In the genomic region with DNA sequence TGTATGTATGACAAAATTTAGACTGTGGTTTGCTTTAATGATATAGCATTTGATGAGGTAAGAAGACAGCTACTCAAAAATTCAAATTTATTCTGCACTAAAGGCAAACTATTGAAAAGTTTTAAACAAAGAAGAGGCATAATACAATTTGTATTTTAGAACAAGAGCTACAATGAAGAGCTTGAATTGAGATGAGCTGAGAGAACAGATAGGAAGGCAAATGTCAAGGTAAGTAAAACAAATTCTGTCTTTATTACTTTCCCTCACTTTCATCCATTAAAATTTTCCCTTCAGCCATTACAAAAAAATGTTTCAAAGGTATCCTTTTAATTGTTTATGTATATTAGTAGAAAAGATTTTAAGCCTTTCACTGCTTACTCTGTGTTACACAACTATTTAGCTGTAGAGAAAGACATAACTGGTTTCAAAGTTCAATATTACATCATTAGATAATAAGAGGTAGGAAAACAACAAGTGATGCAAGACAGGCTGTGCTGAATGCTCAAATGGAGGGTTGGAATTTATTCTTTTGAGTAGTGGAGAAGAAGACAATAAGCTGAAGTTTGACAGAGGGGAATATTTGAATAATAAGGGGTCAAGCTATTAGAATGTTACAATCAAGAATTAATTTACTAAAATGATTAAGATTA, we compare ENCODE assay signal across 17 cellular contexts.
DNase-seq lines count a peak whose midpoint lies in the region; ATAC-seq and TF ChIP-seq lines count a peak whose summit lies in the region.
"Had no signal": no experiment of that assay in that cellular context is flagged by ENCODE, and none has a peak within 500 bp of the region (broad histone marks: within the 10 kb centered on the region; RNA-seq: fewer than 3 reads in every experiment).

No MANE protein-coding gene starts in this region.

- ATAC-seq in left colon = peak; percentile 57
- peak; percentile 94 to 100 (median 98) for ATAC-seq in right lobe of liver
- ATAC-seq: GM12878 had no signal

- TF ChIP-seq CTCF in right lobe of liver (IDR thresholded peaks at IDR 0.05) = no peak

- peak overlapping the region; percentile 29; the same call in 1 of the 2 replicates for H2AFZ ChIP-seq in Karpas-422 (ENCODE audit: low read length)

- H3K27me3 ChIP-seq in Karpas-422 (ENCODE audit: low read length) = no peaks in the 10 kb centered on the region
- no peaks in the 10 kb centered on the region for H3K27me3 ChIP-seq in right lobe of liver
- H3K27me3 ChIP-seq: BE2C had no signal

- no peak for TF ChIP-seq POLR2A in right lobe of liver (IDR thresholded peaks at IDR 0.05)

- H3K27ac ChIP-seq in Karpas-422 (ENCODE audit: low read length) (no peak overlapping the region), right lobe of liver (peak overlapping the region in 2 of 3 donors; percentile 64 to 81)

- H3K4me2 ChIP-seq in Karpas-422 (ENCODE audit: low read depth, low read length, poor library complexity, severe bottlenecking) = no peak overlapping the region

- DNase-seq in DMS53 (lab: John Stamatoyannopoulos, UW) (peak; percentile 13), Karpas-422 (no peak), left colon (no peak), right lobe of liver (no peak), globus pallidus (ENCODE audit: low spot score) (no peak), NK-92 (lab: John Stamatoyannopoulos, UW; ENCODE audit: unreplicated experiment) (no peak), NOMO-1 treated with DMSO at 0.1 percent for 48 hours (lab: John Stamatoyannopoulos, UW; ENCODE audit: unreplicated experiment) (no peak)
- DNase-seq: ACHN; BE2C; C1 segment of cervical spinal cord; CD4-positive, CD25-positive, alpha-beta regulatory T cell; CD8-positive, alpha-beta memory T cell; COR-L47; DMS79 treated with DMSO at 0.1 percent for 48 hours; GOT3; H9 had no signal

- H3K9me2 ChIP-seq in Karpas-422 (replicated peaks; ENCODE audit: insufficient read depth, low read length) = no peaks in the 10 kb centered on the region

- no peaks in the 10 kb centered on the region for H3K79me2 ChIP-seq in Karpas-422 (ENCODE audit: low read length)

- H3K4me1 ChIP-seq in Karpas-422 (ENCODE audit: low read length) (no peaks in the 10 kb centered on the region), right lobe of liver (peaks cover 0 to 11% (median 4%) of the 10 kb centered on the region in 4 donors)
- H3K4me1 ChIP-seq: BE2C had no signal

- no peaks in the 10 kb centered on the region for H4K20me1 ChIP-seq in Karpas-422 (ENCODE audit: insufficient read depth, low read depth, low read length)

- H3K9me3 ChIP-seq in Karpas-422 (ENCODE audit: low read length) (peaks cover 10% of the 10 kb centered on the region), right lobe of liver (no peaks in the 10 kb centered on the region)
- H3K9me3 ChIP-seq: BE2C had no signal

- H3K4me3 ChIP-seq in Karpas-422 (ENCODE audit: low read length) (no peak overlapping the region), right lobe of liver (no peak overlapping the region)
- H3K4me3 ChIP-seq: GM12878 had no signal

- intact Hi-C loops in left colon (cut with DNase I, micrococcal nuclease) (no loop called here), right lobe of liver (cut with DNase I) (no loop called here)

- H3K36me3 ChIP-seq in Karpas-422 (ENCODE audit: insufficient read depth, low read length) (0 out of 2 replicates have a peak, but pooled peaks cover 4% of the 10 kb centered on the region), right lobe of liver (no peaks in the 10 kb centered on the region)
- H3K36me3 ChIP-seq: BE2C had no signal

- no peak overlapping the region for H3K9ac ChIP-seq in Karpas-422 (ENCODE audit: low read length)
